ENCODE assay signal across 20 cellular contexts in the genomic region with DNA sequence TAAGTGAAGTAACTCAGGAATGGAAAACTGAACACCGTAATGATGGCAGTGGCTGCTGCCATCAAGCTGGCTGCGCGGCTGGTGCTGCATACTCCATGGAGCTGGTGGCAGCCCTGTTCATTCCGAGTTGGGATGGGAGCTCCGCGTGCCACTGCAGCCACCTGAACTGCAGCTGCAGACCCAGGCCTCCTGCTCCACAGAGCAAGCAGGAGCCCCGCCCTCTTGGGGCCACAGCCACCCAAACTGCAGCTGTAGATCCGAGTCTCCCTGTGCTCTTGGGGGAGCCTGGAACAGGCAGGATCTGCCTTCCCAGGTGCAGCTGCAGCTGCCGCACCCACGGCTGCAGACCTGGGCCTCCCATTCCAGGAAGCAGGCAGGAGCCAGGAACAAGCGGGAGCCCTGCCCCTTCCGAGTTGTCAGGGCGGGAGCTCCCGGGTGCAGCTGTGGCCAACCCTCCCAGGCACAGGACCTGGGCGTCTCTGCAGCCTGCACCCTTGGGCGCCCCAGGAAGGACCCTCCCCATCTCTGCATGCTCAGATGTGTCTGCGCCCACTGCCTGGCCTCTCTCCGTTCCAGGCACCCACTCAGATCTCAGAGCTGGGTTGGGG.
DNase-seq lines count a peak whose midpoint lies in the region; ATAC-seq, FAIRE-seq and TF ChIP-seq lines count a peak whose summit lies in the region.
"Had no signal": no experiment of that assay in that cellular context is flagged by ENCODE, and none has a peak within 500 bp of the region (broad histone marks: within the 10 kb centered on the region; RNA-seq: fewer than 3 reads in every experiment).

No MANE protein-coding gene starts in this region.

- H4K91ac ChIP-seq in neuronal stem cell (ENCODE audit: low read depth, low read length, poor library complexity) = no peak overlapping the region

- H4K20me1 ChIP-seq in HepG2 (ENCODE audit: insufficient read depth, low read length) = no peaks in the 10 kb centered on the region

- H3K79me2 ChIP-seq in HepG2 (ENCODE audit: insufficient read depth, low read length) = no peaks in the 10 kb centered on the region

- H3K27me3 ChIP-seq in HepG2 (ENCODE audit: control insufficient read depth in 1 of 2, insufficient read depth in 2 of 2, low read length in 2 of 2) (no peaks in the 10 kb centered on the region), right lobe of liver (no peaks in the 10 kb centered on the region), endodermal cell (ENCODE audit: control insufficient read depth, insufficient read depth, low read length, poor library complexity, severe bottlenecking) (no peaks in the 10 kb centered on the region), neuronal stem cell (ENCODE audit: control insufficient read depth in 3 of 3, insufficient read depth in 3 of 3, low read depth in 1 of 3, low read length in 3 of 3) (no peaks in the 10 kb centered on the region)
- H3K27me3 ChIP-seq: MG63, SJSA1 had no signal

- no peak overlapping the region for H3K9ac ChIP-seq in HepG2 (ENCODE audit: insufficient read depth, low read depth, low read length)
- H3K9ac ChIP-seq in endodermal cell (ENCODE audit: extremely low read depth, low read length, poor library complexity, severe bottlenecking) = no peak overlapping the region
- H3K9ac ChIP-seq in neuronal stem cell (ENCODE audit: low read depth, low read length, poor library complexity) = no peak overlapping the region

- H3K36me3 ChIP-seq in HepG2 (replicated peaks in 1 of 2; ENCODE audit: control insufficient read depth in 1 of 2, insufficient read depth in 2 of 2, low read length in 2 of 2) (peaks cover 3 to 12% of the 10 kb centered on the region in 2 experiments; a peak in 4 of 5 replicates), right lobe of liver (no peaks in the 10 kb centered on the region), endodermal cell (ENCODE audit: control insufficient read depth, insufficient read depth, low read length) (no peaks in the 10 kb centered on the region), neuronal stem cell (replicated peaks in 1 of 2; ENCODE audit: control insufficient read depth in 2 of 2, insufficient read depth in 2 of 2, low read length in 2 of 2) (no peaks in the 10 kb centered on the region)
- H3K36me3 ChIP-seq: MG63, SJSA1 had no signal

- H3K9me3 ChIP-seq in HepG2 (ENCODE audit: low read length) = no peaks in the 10 kb centered on the region
- H3K9me3 ChIP-seq in right lobe of liver = no peaks in the 10 kb centered on the region
- H3K9me3 ChIP-seq in endodermal cell (ENCODE audit: control insufficient read depth, low read length) = no peaks in the 10 kb centered on the region
- H3K9me3 ChIP-seq in neuronal stem cell (replicated peaks in 1 of 2; ENCODE audit: control insufficient read depth in 2 of 2, insufficient read depth in 1 of 2, low read depth in 1 of 2, low read length in 2 of 2) = no peaks in the 10 kb centered on the region
- H3K9me3 ChIP-seq: MG63, SJSA1 had no signal

- H2BK5ac ChIP-seq in neuronal stem cell (ENCODE audit: low read length) = no peak overlapping the region

- intact Hi-C loops in HepG2 (cut with micrococcal nuclease; ENCODE audit: unreplicated experiment) = no loop called here
- intact Hi-C loops in right lobe of liver (cut with DNase I) = no loop called here

- H3K4me2 ChIP-seq in HepG2 (ENCODE audit: low read depth, low read length) (no peak overlapping the region), neuronal stem cell (ENCODE audit: insufficient read depth, low read length, poor library complexity, severe bottlenecking) (no peak overlapping the region)

- no peaks in the 10 kb centered on the region for H3K36me3 Mint-ChIP-seq in endodermal cell (ENCODE audit: low read depth)

- TF ChIP-seq CTCF in HepG2 (CRISPR knock-in tag; IDR thresholded peaks at IDR 0.05) (no peak), right lobe of liver (IDR thresholded peaks at IDR 0.05) (no peak), endodermal cell (conservative IDR thresholded peaks at IDR 0.05) (no peak)

- no peak overlapping the region for H2BK15ac ChIP-seq in neuronal stem cell (ENCODE audit: low read length)

- TF ChIP-seq POLR2A in HepG2 (IDR thresholded peaks at IDR 0.05; ENCODE audit: insufficient read depth in 1 of 2, low read depth in 2 of 2, low read length in 2 of 2) (no peak), right lobe of liver (IDR thresholded peaks at IDR 0.05) (no peak)

- peak overlapping the region; percentile 83 for H3K14ac ChIP-seq in neuronal stem cell (ENCODE audit: low read length)

- no peak overlapping the region for H3K4ac ChIP-seq in neuronal stem cell (ENCODE audit: low read length)

- POLR2A ChIA-PET in HepG2 (lab: Yijun Ruan, JAX) = no interaction called here

- no TSS peak for BruUV-seq in HepG2 (replicated peaks; lab: Mats Ljungman, UMichigan)

- TF ChIP-seq RAD21 in HepG2 (CRISPR knock-in tag; IDR thresholded peaks at IDR 0.05) = no peak

- peaks cover 4% of the 10 kb centered on the region for H3K4me1 Mint-ChIP-seq in endodermal cell

- H2BK12ac ChIP-seq in neuronal stem cell (ENCODE audit: low read length) = no peak overlapping the region

- in situ Hi-C loops in HepG2 (cut with HindIII; ENCODE audit: extremely low pct_ligation_motif_present, low pct_unique_long_range_greater_than_20kb) = no loop called here

- H2AFZ ChIP-seq in HepG2 (ENCODE audit: low read length) = no peak overlapping the region
- no peak overlapping the region for H2AFZ ChIP-seq in neuronal stem cell (ENCODE audit: low read length)

- no peaks in the 10 kb centered on the region for H3K9me3 Mint-ChIP-seq in endodermal cell
- H3K9me3 Mint-ChIP-seq: CD8-positive, alpha-beta memory T cell had no signal

- H3K27ac Mint-ChIP-seq in endodermal cell = no peak overlapping the region

- H3K27me3 Mint-ChIP-seq in endodermal cell (ENCODE audit: insufficient read depth) = no peaks in the 10 kb centered on the region

- CTCF ChIA-PET in HepG2 (lab: Yijun Ruan, JAX; ENCODE audit: low intra/inter-chr PET ratio, low total read pairs) = no interaction called here

- no peak overlapping the region for H3K23ac ChIP-seq in neuronal stem cell (ENCODE audit: low read depth, low read length, poor library complexity)

- no peak for DNase-seq in HepG2 (ENCODE audit: low spot score)
- DNase-seq in right lobe of liver = no peak
- DNase-seq in endodermal cell = peak; percentile 45
- DNase-seq in neuronal stem cell (ENCODE audit: low spot score) = no peak
- DNase-seq in SKM-1 (lab: John Stamatoyannopoulos, UW; ENCODE audit: unreplicated experiment) = no peak
- DNase-seq in anterior cingulate cortex (lab: John Stamatoyannopoulos, UW) = no peak
- DNase-seq: CD8-positive, alpha-beta memory T cell; DMS79; MG63; NCI-H1048; NCI-H1417 treated with DMSO at 0.1 percent for 48 hours; NCI-H1930; NCI-H2227 treated with DMSO at 0.1 percent for 48 hours; NCI-H510A had no signal

- WGBS in HepG2 (ENCODE audit: low lambda C conversion rate) = 81% methylated on average over 13 of the region's 18 CpGs
- 100% methylated on average over 1 of the region's 18 CpGs for WGBS in right lobe of liver (ENCODE audit: insufficient coverage, low coverage, low lambda C conversion rate, missing lambda C conversion rate)
- WGBS in endodermal cell (ENCODE audit: insufficient coverage in 1 of 2, insufficient read length in 1 of 2), 2 experiments = 82 to 85% methylated on average over 12 to 18 of the region's 18 CpGs
- WGBS in neuronal stem cell (ENCODE audit: extremely low coverage in 2 of 2, insufficient read length in 2 of 2, insufficient replicate concordance in 1 of 2), 2 donors = no CpG with 5 or more reads among the region's 18 CpGs

- no peak overlapping the region for H3K4me3 ChIP-seq in HepG2 (replicated peaks in 1 of 3; ENCODE audit: insufficient read depth in 1 of 3, low read depth in 2 of 3, low read length in 3 of 3)
- no peak overlapping the region for H3K4me3 ChIP-seq in right lobe of liver
- no peak overlapping the region for H3K4me3 ChIP-seq in endodermal cell (ENCODE audit: low read length)
- H3K4me3 ChIP-seq in neuronal stem cell (ENCODE audit: low read length in 2 of 2) = no peak overlapping the region
- H3K4me3 ChIP-seq: MG63, SJSA1 had no signal

- ATAC-seq in HepG2 = peak; percentile 35; the same call in 1 of the 3 replicates
- ATAC-seq in right lobe of liver = no peak
- ATAC-seq in HG02759 (IDR thresholded peaks at IDR 0.05; ENCODE audit: unreplicated experiment) = no peak
- ATAC-seq: Panc1 had no signal

- no peak overlapping the region for H4K8ac ChIP-seq in neuronal stem cell (ENCODE audit: low read depth, low read length)

- H3K18ac ChIP-seq in neuronal stem cell (ENCODE audit: low read length) = peak overlapping the region; percentile 46

- H2AK5ac ChIP-seq in neuronal stem cell (ENCODE audit: low read depth, low read length) = peak overlapping the region; percentile 64

- no peak for FAIRE-seq in HepG2 (lab: Jason Lieb, UNC)
- FAIRE-seq: A204.1, H54 had no signal

- H3K79me1 ChIP-seq in neuronal stem cell (ENCODE audit: low read depth, low read length) = no peaks in the 10 kb centered on the region

- TF ChIP-seq EP300 in HepG2 (IDR thresholded peaks at IDR 0.05; ENCODE audit: low read depth in 2 of 2, low read length in 2 of 2) = no peak
- no peak for TF ChIP-seq EP300 in HepG2 (CRISPR knock-in tag; IDR thresholded peaks at IDR 0.05; ENCODE audit: borderline replicate concordance)

- no peak overlapping the region for H2BK120ac ChIP-seq in neuronal stem cell (ENCODE audit: low read depth, low read length)

- H3K4me3 Mint-ChIP-seq in endodermal cell = no peak overlapping the region

- H3K27ac ChIP-seq in HepG2 (ENCODE audit: extremely low read length, insufficient read depth, low read length) (no peak overlapping the region), right lobe of liver (no peak overlapping the region), endodermal cell (ENCODE audit: low read depth, low read length) (no peak overlapping the region), neuronal stem cell (replicated peaks; ENCODE audit: low read length) (no peak overlapping the region)
- H3K27ac ChIP-seq: C4-2B, SJSA1 had no signal

- H3K4me1 ChIP-seq in HepG2 (ENCODE audit: insufficient read depth, low read length) = no peaks in the 10 kb centered on the region
- peaks cover 0 to 6% (median 0%) of the 10 kb centered on the region in 4 donors for H3K4me1 ChIP-seq in right lobe of liver
- H3K4me1 ChIP-seq in endodermal cell (ENCODE audit: control insufficient read depth, insufficient read depth, low read length) = no peaks in the 10 kb centered on the region
- H3K4me1 ChIP-seq in neuronal stem cell (ENCODE audit: control insufficient read depth in 2 of 2, insufficient read depth in 1 of 2, low read depth in 1 of 2, low read length in 2 of 2) = peaks cover 1 to 5% of the 10 kb centered on the region in 2 donors
